ENCODE assay signal across 9 cellular contexts in the genomic region with DNA sequence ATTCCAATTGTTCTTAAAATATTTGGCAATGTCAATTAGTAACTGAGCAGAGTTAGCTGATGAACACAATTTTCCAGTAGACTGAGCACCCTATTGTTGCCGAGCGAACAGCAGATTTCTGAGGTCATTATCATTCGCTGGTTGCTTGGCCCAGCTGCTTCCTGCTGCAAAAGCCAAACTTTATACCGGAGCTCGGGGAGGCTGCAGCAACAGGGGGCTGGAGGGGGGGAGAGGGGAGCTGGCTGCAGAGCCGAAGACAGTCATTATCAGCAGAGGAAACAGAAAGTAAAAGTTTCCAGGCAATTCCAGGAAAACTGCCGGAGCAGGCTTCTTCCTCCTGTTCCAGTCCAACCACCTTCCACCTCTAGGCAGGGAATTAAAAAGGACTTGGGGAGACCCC.
DNase-seq lines count a peak whose midpoint lies in the region; ATAC-seq and TF ChIP-seq lines count a peak whose summit lies in the region.
"Had no signal": no experiment of that assay in that cellular context is flagged by ENCODE, and none has a peak within 500 bp of the region (broad histone marks: within the 10 kb centered on the region; RNA-seq: fewer than 3 reads in every experiment).

No MANE protein-coding gene starts in this region.

- no peak overlapping the region for H3K23ac ChIP-seq in mesendoderm (ENCODE audit: low read length)

- 3 to 10% methylated on average over 6 to 7 of the region's 7 CpGs for WGBS in ectodermal cell, 2 experiments
- no CpG with 5 or more reads among the region's 7 CpGs for WGBS in mesendoderm (ENCODE audit: extremely low coverage, insufficient coverage, low lambda C conversion rate)
- 5% methylated on average over 7 of the region's 7 CpGs for WGBS in urinary bladder

- TF ChIP-seq POLR2A in GM18505 (IDR thresholded peaks at IDR 0.05; ENCODE audit: borderline replicate concordance, extremely low read depth, insufficient read depth, insufficient read length), result no peak

- no peak overlapping the region for H3K9ac ChIP-seq in mesendoderm (ENCODE audit: low read length)

- H3K4me1 ChIP-seq in ectodermal cell (ENCODE audit: control insufficient read depth, insufficient read depth, low read length) (peaks cover 28% of the 10 kb centered on the region), mesendoderm (ENCODE audit: control insufficient read depth, low read depth, low read length) (peaks cover 4% of the 10 kb centered on the region), urinary bladder (ENCODE audit: insufficient read depth) (no peaks in the 10 kb centered on the region)

- H3K4me3 ChIP-seq in ectodermal cell (ENCODE audit: insufficient read depth, low read depth, low read length), result peak overlapping the region; percentile 12
- no peak overlapping the region for H3K4me3 ChIP-seq in mesendoderm (ENCODE audit: low read length)
- peak overlapping the region; percentile 15 for H3K4me3 ChIP-seq in urinary bladder (ENCODE audit: low read depth, low read length)
- H3K4me3 ChIP-seq: lung had no signal

- no peak overlapping the region for H2BK15ac ChIP-seq in mesendoderm (replicated peaks; ENCODE audit: low read depth)

- no peak overlapping the region for H3K4ac ChIP-seq in mesendoderm (ENCODE audit: low read depth, low read length)

- H2AK5ac ChIP-seq in mesendoderm (ENCODE audit: low read length), result no peak overlapping the region

- no peak overlapping the region for H3K27ac ChIP-seq in ectodermal cell (ENCODE audit: insufficient read depth, low read depth, low read length, poor library complexity, severe bottlenecking)
- no peak overlapping the region for H3K27ac ChIP-seq in mesendoderm (ENCODE audit: low read depth, low read length)
- no peak overlapping the region for H3K27ac ChIP-seq in urinary bladder (ENCODE audit: low read depth)

- no peak overlapping the region for H4K8ac ChIP-seq in mesendoderm (ENCODE audit: low read depth, low read length)

- no peaks in the 10 kb centered on the region for H3K9me3 Mint-ChIP-seq in activated CD4-positive, alpha-beta T cell treated with anti-CD3 and anti-CD28 coated beads, Interleukin-2, amount 10 ng/mL, durations not matched to agents 7 days and 5 days

- H3K56ac ChIP-seq in mesendoderm (ENCODE audit: low read length), result no peak overlapping the region

- H3K4me3 Mint-ChIP-seq in activated CD4-positive, alpha-beta T cell treated with anti-CD3 and anti-CD28 coated beads, Interleukin-2, amount 10 ng/mL, durations not matched to agents 7 days and 5 days, result no peak overlapping the region

- DNase-seq in NCI-H1436 (lab: John Stamatoyannopoulos, UW) (peak; percentile 51), mesendoderm (peak; percentile 82)
- no peak for DNase-seq in activated CD4-positive, alpha-beta T cell treated with anti-CD3 and anti-CD28 coated beads, Interleukin-2, amount 10 ng/mL, durations not matched to agents 7 days and 5 days
- DNase-seq: NCI-H2029 had no signal

- POLR2A ChIA-PET in activated CD4-positive, alpha-beta T cell treated with anti-CD3 and anti-CD28 coated beads, Interleukin-2, amount 10 ng/mL, durations not matched to agents 7 days and 5 days (lab: Charles Lee), result no interaction called here

- H3K36me3 Mint-ChIP-seq in activated CD4-positive, alpha-beta T cell treated with anti-CD3 and anti-CD28 coated beads, Interleukin-2, amount 10 ng/mL, durations not matched to agents 7 days and 5 days (ENCODE audit: low read depth), result no peaks in the 10 kb centered on the region

- H3K27me3 Mint-ChIP-seq in activated CD4-positive, alpha-beta T cell treated with anti-CD3 and anti-CD28 coated beads, Interleukin-2, amount 10 ng/mL, durations not matched to agents 7 days and 5 days, result peaks cover 10% of the 10 kb centered on the region

- no peak overlapping the region for H3K27ac Mint-ChIP-seq in activated CD4-positive, alpha-beta T cell treated with anti-CD3 and anti-CD28 coated beads, Interleukin-2, amount 10 ng/mL, durations not matched to agents 7 days and 5 days

- H3K27me3 ChIP-seq in ectodermal cell (ENCODE audit: control insufficient read depth, insufficient read depth, low read length, poor library complexity, severe bottlenecking), result no peaks in the 10 kb centered on the region
- no peaks in the 10 kb centered on the region for H3K27me3 ChIP-seq in mesendoderm (ENCODE audit: insufficient read depth, low read length, poor library complexity)

- H3K4me2 ChIP-seq in mesendoderm (ENCODE audit: low read length), result no peak overlapping the region

- CTCF ChIA-PET in activated CD4-positive, alpha-beta T cell treated with anti-CD3 and anti-CD28 coated beads, Interleukin-2, amount 10 ng/mL, durations not matched to agents 7 days and 5 days (lab: Charles Lee), result interaction anchor here (0.9 to 1.2 kb wide), 2 partner anchors 8 to 12 kb away, joined by 3 read pairs; no protein-coding TSS in a partner anchor

- H2BK120ac ChIP-seq in mesendoderm (ENCODE audit: low read depth, low read length), result no peak overlapping the region

- H3K79me1 ChIP-seq in mesendoderm (ENCODE audit: low read length), result no peaks in the 10 kb centered on the region

- H4K5ac ChIP-seq in mesendoderm (ENCODE audit: low read length), result no peak overlapping the region

- H3K36me3 ChIP-seq in ectodermal cell (ENCODE audit: control insufficient read depth, insufficient read depth, low read length) (no peaks in the 10 kb centered on the region), mesendoderm (ENCODE audit: control insufficient read depth, insufficient read depth, low read length) (no peaks in the 10 kb centered on the region), urinary bladder (ENCODE audit: insufficient read depth) (no peaks in the 10 kb centered on the region)

- no peaks in the 10 kb centered on the region for H3K9me3 ChIP-seq in ectodermal cell (ENCODE audit: control insufficient read depth, low read length)

- no peaks in the 10 kb centered on the region for H3K79me2 ChIP-seq in mesendoderm (ENCODE audit: control insufficient read depth, insufficient read depth, low read length)

- no peak overlapping the region for H3K18ac ChIP-seq in mesendoderm (ENCODE audit: low read length)

- ATAC-seq in GM18505 (IDR thresholded peaks at IDR 0.05; ENCODE audit: unreplicated experiment) (no peak), HG03159 (IDR thresholded peaks at IDR 0.05; ENCODE audit: unreplicated experiment) (no peak)

- H3K4me1 Mint-ChIP-seq in activated CD4-positive, alpha-beta T cell treated with anti-CD3 and anti-CD28 coated beads, Interleukin-2, amount 10 ng/mL, durations not matched to agents 7 days and 5 days, result no peaks in the 10 kb centered on the region

- H2BK5ac ChIP-seq in mesendoderm (ENCODE audit: low read length), result no peak overlapping the region
